Comparison of ENCODE assay signal across 13 cellular contexts in genomic region chr22:46120420-46120737, GRCh38.
"Had no signal": no experiment of that assay in that cellular context is flagged by ENCODE, and none has a peak within 500 bp of the region (broad histone marks: within the 10 kb centered on the region; RNA-seq: fewer than 3 reads in every experiment).

No MANE protein-coding gene starts in this region.

- H3K9me3 ChIP-seq: gastrocnemius medialis, left lung, pancreas had no signal

- H3K27me3 ChIP-seq: gastrocnemius medialis, left lung, pancreas had no signal

- H3K4me3 ChIP-seq: gastrocnemius medialis, left lung, pancreas had no signal

- H3K27ac ChIP-seq: pancreas had no signal

- FAIRE-seq: keratinocyte, pancreas had no signal

- DNase-seq: activated CD4-positive, alpha-beta T cell treated with anti-CD3 and anti-CD28 coated beads, Interleukin-2, amount 50 U/mL, for 4 hours; activated CD8-positive, alpha-beta memory T cell treated with anti-CD3 and anti-CD28 coated beads, Interleukin-2, amount 10 ng/mL, durations not matched to agents 7 days and 5 days; activated gamma-delta T cell; activated T-cell treated with anti-CD3 and anti-CD28 coated beads, Interleukin-2, amount 50 U/mL, for 48 hours; anterior cingulate cortex; gastrocnemius medialis; retina; SW 1271 had no signal

- H3K36me3 ChIP-seq: gastrocnemius medialis, left lung, pancreas had no signal

- ATAC-seq: activated CD4-positive, CD25-positive, alpha-beta regulatory T cell treated with anti-CD3 and anti-CD28 coated beads, Interleukin-2, amount 50 U/mL, for 24 hours; activated CD8-positive, alpha-beta memory T cell treated with anti-CD3 and anti-CD28 coated beads, Interleukin-2, amount 10 ng/mL, durations not matched to agents 7 days and 5 days; gastrocnemius medialis; pancreas; stimulated activated memory B cell treated with anti-CD40 and anti-IgM and Interleukin-4, amounts not matched to agents 10 μg/mL and 1 μg/mL and 100 μg/mL, for 72 hours had no signal
